20 cellular contexts compared by ENCODE assay signal in genomic region chr1:98367426-98367825, GRCh38.
DNase-seq lines count a peak whose midpoint lies in the region; ATAC-seq and TF ChIP-seq lines count a peak whose summit lies in the region.
"Had no signal": no experiment of that assay in that cellular context is flagged by ENCODE, and none has a peak within 500 bp of the region (broad histone marks: within the 10 kb centered on the region; RNA-seq: fewer than 3 reads in every experiment).

No MANE protein-coding gene starts in this region.

- H3K27me3 ChIP-seq in lower lobe of right lung (ENCODE audit: low read depth) (no peaks in the 10 kb centered on the region), aorta (ENCODE audit: control insufficient read depth in 1 of 2, insufficient read depth in 2 of 2, low read length in 1 of 2) (no peaks in the 10 kb centered on the region)

- no peaks in the 10 kb centered on the region for H3K9me3 ChIP-seq in lower lobe of right lung
- peaks cover 2% of the 10 kb centered on the region for H3K9me3 ChIP-seq in aorta (ENCODE audit: control insufficient read depth, low read length)
- H3K9me3 ChIP-seq: A549, Caco-2 had no signal

- H3K27ac ChIP-seq in lower lobe of right lung (no peak overlapping the region), aorta (ENCODE audit: low read depth in 1 of 2, low read length in 2 of 2) (no peak overlapping the region)
- H3K27ac ChIP-seq: 22Rv1, A549, C4-2B, HL-60 had no signal

- H3K4me1 ChIP-seq in lower lobe of right lung, result no peaks in the 10 kb centered on the region
- no peaks in the 10 kb centered on the region for H3K4me1 ChIP-seq in aorta (ENCODE audit: control insufficient read depth in 1 of 2, insufficient read depth in 2 of 2, low read length in 2 of 2)
- H3K4me1 ChIP-seq: A549, Caco-2 had no signal

- no peak overlapping the region for H3K4me3 Mint-ChIP-seq in natural killer cell treated with Interleukin-12 subunit alpha and Interleukin-12 subunit beta and Interleukin-15 and Interleukin-18, amount 100 ng/mL, for 72 hours
- no peak overlapping the region for H3K4me3 Mint-ChIP-seq in natural killer cell
- H3K4me3 Mint-ChIP-seq: CD4-positive, alpha-beta T cell; H9 had no signal

- no peak for DNase-seq in natural killer cell treated with Interleukin-12 subunit alpha and Interleukin-12 subunit beta and Interleukin-15 and Interleukin-18, amount 100 ng/mL, for 72 hours (ENCODE audit: low spot score)
- no peak for DNase-seq in natural killer cell
- DNase-seq in lower lobe of right lung, result no peak
- peak; percentile 71 for DNase-seq in posterior vena cava (ENCODE audit: low spot score)
- peak in 1 of 2 donors; percentile 62 for DNase-seq in aorta
- DNase-seq in medulla oblongata (ENCODE audit: extremely low spot score), result no peak
- DNase-seq in Right ventricle myocardium inferior (ENCODE audit: missing footprints), result no peak
- DNase-seq: AML-193; Caco-2; CD4-positive, alpha-beta T cell; DMS153; DMS79; GF-D8; GOT3; H9 had no signal

- no peaks in the 10 kb centered on the region for H3K9me3 Mint-ChIP-seq in natural killer cell treated with Interleukin-12 subunit alpha and Interleukin-12 subunit beta and Interleukin-15 and Interleukin-18, amount 100 ng/mL, for 72 hours
- H3K9me3 Mint-ChIP-seq in natural killer cell, result no peaks in the 10 kb centered on the region
- H3K9me3 Mint-ChIP-seq: CD4-positive, alpha-beta T cell; H9 had no signal

- peaks cover 0 to 14% of the 10 kb centered on the region in 2 donors for H3K4me1 Mint-ChIP-seq in natural killer cell treated with Interleukin-12 subunit alpha and Interleukin-12 subunit beta and Interleukin-15 and Interleukin-18, amount 100 ng/mL, for 72 hours (ENCODE audit: low read depth in 2 of 2)
- peaks cover 14% of the 10 kb centered on the region in 2 donors for H3K4me1 Mint-ChIP-seq in natural killer cell

- no peak overlapping the region for H3K27ac Mint-ChIP-seq in natural killer cell treated with Interleukin-12 subunit alpha and Interleukin-12 subunit beta and Interleukin-15 and Interleukin-18, amount 100 ng/mL, for 72 hours
- no peak overlapping the region for H3K27ac Mint-ChIP-seq in natural killer cell
- H3K27ac Mint-ChIP-seq: CD4-positive, alpha-beta T cell had no signal

- intact Hi-C loops in natural killer cell (cut with micrococcal nuclease), result no loop called here
- intact Hi-C loops in lower lobe of right lung (cut with DNase I), result no loop called here
- intact Hi-C loops in posterior vena cava (cut with DNase I), result no loop called here
- intact Hi-C loops in aorta (cut with DNase I), result no loop called here
- intact Hi-C loops in Right ventricle myocardium inferior (cut with DNase I), result no loop called here

- H3K36me3 ChIP-seq in lower lobe of right lung, result no peaks in the 10 kb centered on the region
- no peaks in the 10 kb centered on the region for H3K36me3 ChIP-seq in aorta (ENCODE audit: control insufficient read depth in 1 of 2, insufficient read depth in 2 of 2, low read length in 1 of 2)

- no peak overlapping the region for H3K4me3 ChIP-seq in lower lobe of right lung
- H3K4me3 ChIP-seq in aorta (ENCODE audit: low read length in 2 of 2), result no peak overlapping the region
- H3K4me3 ChIP-seq: A549 had no signal

- WGBS in aorta, 2 donors, result 65 to 73% methylated on average over 4 of the region's 4 CpGs

- peaks cover 11% of the 10 kb centered on the region for H3K36me3 Mint-ChIP-seq in natural killer cell treated with Interleukin-12 subunit alpha and Interleukin-12 subunit beta and Interleukin-15 and Interleukin-18, amount 100 ng/mL, for 72 hours
- no peaks in the 10 kb centered on the region for H3K36me3 Mint-ChIP-seq in natural killer cell

- TF ChIP-seq CTCF in natural killer cell (IDR thresholded peaks at IDR 0.05) (no peak), lower lobe of right lung (IDR thresholded peaks at IDR 0.05) (no peak)

- no peaks in the 10 kb centered on the region for H3K27me3 Mint-ChIP-seq in natural killer cell treated with Interleukin-12 subunit alpha and Interleukin-12 subunit beta and Interleukin-15 and Interleukin-18, amount 100 ng/mL, for 72 hours
- H3K27me3 Mint-ChIP-seq in natural killer cell (ENCODE audit: low read depth in 2 of 2), result no peaks in the 10 kb centered on the region
- H3K27me3 Mint-ChIP-seq: CD4-positive, alpha-beta T cell had no signal

- peak; percentile 32 to 41 for ATAC-seq in natural killer cell treated with Interleukin-12 subunit alpha and Interleukin-12 subunit beta and Interleukin-15 and Interleukin-18, amount 100 ng/mL, for 72 hours
- ATAC-seq in natural killer cell, result no peak
- ATAC-seq in lower lobe of right lung, result peak; percentile 18 to 32
- peak; percentile 19 for ATAC-seq in aorta (ENCODE audit: low FRiP score)
- ATAC-seq in HG03196 (IDR thresholded peaks at IDR 0.05; ENCODE audit: unreplicated experiment), result no peak
- ATAC-seq in Right ventricle myocardium inferior, result no peak
- ATAC-seq: A549 had no signal

Comparison
In these comparisons a context has a peak if more than half of its experiments do, and no peak if none do; other contexts are left out.
1. ATAC-seq: peak in natural killer cell treated with Interleukin-12 subunit alpha and Interleukin-12 subunit beta and Interleukin-15 and Interleukin-18, amount 100 ng/mL, for 72 hours (2 of 2), lower lobe of right lung (2 of 2) and aorta (single experiment); none in natural killer cell (0 of 3), HG03196 (single experiment) and Right ventricle myocardium inferior (single experiment).